ENCODE assay signal across 18 cellular contexts in the genomic region with DNA sequence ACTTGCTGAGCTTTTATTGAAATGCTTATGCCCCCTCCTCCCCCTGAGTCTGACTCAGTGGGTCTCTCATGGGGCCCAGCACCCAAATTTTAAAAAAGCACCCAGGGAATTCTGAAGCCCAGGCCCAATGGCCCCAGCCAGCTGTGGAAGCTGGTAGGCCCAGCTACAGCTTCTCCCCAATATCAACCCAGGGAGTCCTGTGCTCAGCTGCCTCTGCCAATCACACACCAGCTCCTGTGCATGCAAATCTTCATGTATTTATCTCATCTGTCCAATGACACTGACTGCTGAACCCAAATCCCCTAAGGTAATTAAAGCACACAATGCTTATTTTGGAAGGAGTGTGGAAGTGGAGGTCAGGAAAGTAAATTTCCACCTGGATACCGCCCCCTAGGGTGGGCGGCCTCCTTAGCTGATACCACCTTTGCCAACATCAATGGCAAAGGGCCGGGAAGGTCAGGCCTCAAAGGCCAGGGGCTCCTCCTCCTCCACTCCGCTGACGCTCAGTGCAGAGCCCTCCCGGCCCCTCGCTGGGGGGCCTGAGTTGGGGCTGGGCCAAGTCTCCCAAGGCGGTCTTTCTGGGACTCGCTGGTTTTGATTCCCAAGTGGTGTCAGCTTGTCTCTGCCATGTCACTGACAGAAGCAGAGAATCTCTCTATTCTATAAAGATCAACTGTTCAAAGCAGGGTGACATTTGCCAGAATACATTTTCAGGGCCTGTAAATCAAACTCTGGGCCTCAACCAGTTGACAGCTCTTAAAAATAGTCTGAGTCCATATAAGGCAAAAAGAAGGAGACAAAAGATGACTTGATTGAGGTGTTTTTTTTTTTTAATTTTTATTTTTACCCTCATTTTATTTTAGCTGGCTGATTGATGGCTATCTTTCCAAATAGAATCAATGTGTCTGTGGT.
DNase-seq lines count a peak whose midpoint lies in the region; ATAC-seq lines count a peak whose summit lies in the region.
"Had no signal": no experiment of that assay in that cellular context is flagged by ENCODE, and none has a peak within 500 bp of the region (broad histone marks: within the 10 kb centered on the region; RNA-seq: fewer than 3 reads in every experiment).

No MANE protein-coding gene starts in this region.

- no peaks in the 10 kb centered on the region for H3K27me3 Mint-ChIP-seq in CD8-positive, alpha-beta memory T cell
- H3K27me3 Mint-ChIP-seq in T-cell = no peaks in the 10 kb centered on the region
- H3K27me3 Mint-ChIP-seq in naive thymus-derived CD8-positive, alpha-beta T cell = no peaks in the 10 kb centered on the region

- H3K9me3 Mint-ChIP-seq in CD8-positive, alpha-beta memory T cell = no peaks in the 10 kb centered on the region
- no peaks in the 10 kb centered on the region for H3K9me3 Mint-ChIP-seq in T-cell
- no peaks in the 10 kb centered on the region for H3K9me3 Mint-ChIP-seq in naive thymus-derived CD8-positive, alpha-beta T cell
- H3K9me3 Mint-ChIP-seq: activated naive CD4-positive, alpha-beta T cell treated with anti-CD3 and anti-CD28 coated beads for 36 hours; HFFc6 had no signal

- peaks cover 21 to 43% (median 30%) of the 10 kb centered on the region in 3 donors for H3K4me1 Mint-ChIP-seq in CD8-positive, alpha-beta memory T cell
- peaks cover 26 to 34% (median 29%) of the 10 kb centered on the region in 3 donors for H3K4me1 Mint-ChIP-seq in T-cell
- peaks cover 16 to 45% (median 33%) of the 10 kb centered on the region in 4 donors for H3K4me1 Mint-ChIP-seq in naive thymus-derived CD8-positive, alpha-beta T cell

- H3K27me3 ChIP-seq in BLaER1 = no peaks in the 10 kb centered on the region
- no peaks in the 10 kb centered on the region for H3K27me3 ChIP-seq in CD8-positive, alpha-beta memory T cell (ENCODE audit: insufficient read depth, low read length, poor library complexity, severe bottlenecking)
- H3K27me3 ChIP-seq: breast epithelium, esophagus muscularis mucosa had no signal

- H3K4me2 ChIP-seq in BLaER1 = no peak overlapping the region

- H3K36me3 ChIP-seq in BLaER1 = peaks cover 76% of the 10 kb centered on the region
- H3K36me3 ChIP-seq in CD8-positive, alpha-beta memory T cell (ENCODE audit: insufficient read depth, low read length) = peaks cover 52% of the 10 kb centered on the region
- H3K36me3 ChIP-seq: breast epithelium had no signal

- H3K27ac Mint-ChIP-seq in CD8-positive, alpha-beta memory T cell = peak overlapping the region in 6 of 8 donors; percentile 23 to 82 (median 40)
- peak overlapping the region; percentile 52 to 80 for H3K27ac Mint-ChIP-seq in T-cell
- H3K27ac Mint-ChIP-seq in naive thymus-derived CD8-positive, alpha-beta T cell = peak overlapping the region in 6 of 10 donors; percentile 1 to 63 (median 41)
- H3K27ac Mint-ChIP-seq: activated naive CD4-positive, alpha-beta T cell treated with anti-CD3 and anti-CD28 coated beads for 36 hours; HFFc6 had no signal

- peaks cover 0 to 90% (median 11%) of the 10 kb centered on the region in 3 donors for H3K36me3 Mint-ChIP-seq in CD8-positive, alpha-beta memory T cell
- peaks cover 34% of the 10 kb centered on the region for H3K36me3 Mint-ChIP-seq in T-cell
- H3K36me3 Mint-ChIP-seq in naive thymus-derived CD8-positive, alpha-beta T cell = peaks cover 0 to 92% (median 13%) of the 10 kb centered on the region in 3 donors

- no peak for DNase-seq in CD8-positive, alpha-beta memory T cell
- DNase-seq in T-cell (no peak), pons (ENCODE audit: low spot score) (no peak), KBM-7 (no peak), GM19238 (ENCODE audit: insufficient read length, low spot score) (no peak)
- DNase-seq in naive thymus-derived CD8-positive, alpha-beta T cell = no peak
- DNase-seq: activated CD4-positive, alpha-beta T cell treated with anti-CD3 and anti-CD28 coated beads for 4 hours; activated naive CD4-positive, alpha-beta T cell treated with anti-CD3 and anti-CD28 coated beads for 36 hours; AML-193; GDM1; HFFc6; RPMI8226; stimulated activated CD4-positive, alpha-beta T cell treated with anti-CD3 and anti-CD28 coated beads, Interleukin-2, amount 100 ng/mL, for 24 hours had no signal

- POLR2A ChIA-PET in CD8-positive, alpha-beta memory T cell (lab: Charles Lee) = interaction anchor here (0.7 to 1.4 kb wide), 4 partner anchors 10 to 77 kb away, joined by 3 to 5 read pairs (median 3); no protein-coding TSS in a partner anchor
- POLR2A ChIA-PET in T-cell (lab: Charles Lee) = no interaction called here
- POLR2A ChIA-PET in naive thymus-derived CD8-positive, alpha-beta T cell (lab: Charles Lee) = interaction anchor here (0.6 to 3.2 kb wide), 3 partner anchors 11 to 506 kb away, joined by 3 to 18 read pairs (median 5); no protein-coding TSS in a partner anchor

- no peak for ATAC-seq in T-cell (replicated peaks in 1 of 4)
- no peak for ATAC-seq in naive thymus-derived CD8-positive, alpha-beta T cell
- ATAC-seq: mucosa of descending colon, sciatic nerve had no signal

- H3K4me3 Mint-ChIP-seq in CD8-positive, alpha-beta memory T cell = no peak overlapping the region
- no peak overlapping the region for H3K4me3 Mint-ChIP-seq in T-cell
- no peak overlapping the region for H3K4me3 Mint-ChIP-seq in naive thymus-derived CD8-positive, alpha-beta T cell
- H3K4me3 Mint-ChIP-seq: activated naive CD4-positive, alpha-beta T cell treated with anti-CD3 and anti-CD28 coated beads for 36 hours; HFFc6 had no signal

- H3K27ac ChIP-seq in BLaER1 = 0 out of 2 replicates have a peak overlapping the region, but pooled peaks have one; percentile 36
- H3K27ac ChIP-seq in CD8-positive, alpha-beta memory T cell (ENCODE audit: low read depth, low read length) = no peak overlapping the region
- H3K27ac ChIP-seq: breast epithelium, esophagus muscularis mucosa had no signal

- in situ Hi-C loops in KBM-7 (cut with MboI; ENCODE audit: low pct_unique_long_range_greater_than_20kb, low sequenced_read_pairs) = no loop called here

- H3K9ac ChIP-seq in BLaER1 = no peak overlapping the region

- CTCF ChIA-PET in CD8-positive, alpha-beta memory T cell (lab: Charles Lee) = interaction anchor here (1.0 to 3.3 kb wide), 10 partner anchors 8 to 79 kb away, joined by 3 to 11 read pairs (median 5); partner anchors contain the start of gene CCDC88C
- CTCF ChIA-PET in T-cell (lab: Charles Lee) = interaction anchor here in 1 of 2 donors (0.7 to 1.1 kb wide), 2 partner anchors 18 to 97 kb away, joined by 4 to 6 read pairs; no protein-coding TSS in a partner anchor

- peaks cover 59% of the 10 kb centered on the region for H4K20me1 ChIP-seq in BLaER1

- no peak overlapping the region for H3K4me3 ChIP-seq in BLaER1
- no peak overlapping the region for H3K4me3 ChIP-seq in CD8-positive, alpha-beta memory T cell (ENCODE audit: low read length)
- H3K4me3 ChIP-seq: breast epithelium, esophagus muscularis mucosa, mucosa of descending colon had no signal

- H3K4me1 ChIP-seq in BLaER1 = peaks cover 55% of the 10 kb centered on the region
- peaks cover 8% of the 10 kb centered on the region for H3K4me1 ChIP-seq in CD8-positive, alpha-beta memory T cell (ENCODE audit: insufficient read depth, low read length)
- H3K4me1 ChIP-seq: breast epithelium had no signal

- no peaks in the 10 kb centered on the region for H3K9me3 ChIP-seq in BLaER1
- no peaks in the 10 kb centered on the region for H3K9me3 ChIP-seq in CD8-positive, alpha-beta memory T cell (ENCODE audit: low read length)
- H3K9me3 ChIP-seq: breast epithelium, esophagus muscularis mucosa, mucosa of descending colon had no signal

Comparison
In these comparisons a context has a peak if more than half of its experiments do, and no peak if none do; other contexts are left out.
1. POLR2A ChIA-PET loops: an anchor here in CD8-positive, alpha-beta memory T cell (0.7 to 1.4 kb wide) and naive thymus-derived CD8-positive, alpha-beta T cell (0.6 to 3.2 kb wide); none called in T-cell.